Comparison of ENCODE assay signal across 9 cellular contexts in genomic region chr18:32271649-32272324, GRCh38.
DNase-seq lines count a peak whose midpoint lies in the region; ATAC-seq and TF ChIP-seq lines count a peak whose summit lies in the region.
"Had no signal": no experiment of that assay in that cellular context is flagged by ENCODE, and none has a peak within 500 bp of the region (broad histone marks: within the 10 kb centered on the region; RNA-seq: fewer than 3 reads in every experiment).

No MANE protein-coding gene starts in this region.

- CTCF ChIA-PET in Calu3 (lab: Charles Lee) = interaction anchor here (0.6 to 3.1 kb wide), 13 partner anchors 15 to 281 kb away, joined by 3 to 43 read pairs (median 4); partner anchors contain the start of gene GAREM1

- H3K23ac ChIP-seq in neuronal stem cell (ENCODE audit: low read depth, low read length, poor library complexity) = no peak overlapping the region

- no peak overlapping the region for H3K4me2 ChIP-seq in neuronal stem cell (ENCODE audit: insufficient read depth, low read length, poor library complexity, severe bottlenecking)

- H3K4me1 Mint-ChIP-seq in Calu3 (ENCODE audit: low read depth, unreplicated experiment) = peaks cover 17% of the 10 kb centered on the region
- H3K4me1 Mint-ChIP-seq: T-cell had no signal

- H3K18ac ChIP-seq in neuronal stem cell (ENCODE audit: low read length) = no peak overlapping the region

- no peak overlapping the region for H3K4ac ChIP-seq in neuronal stem cell (ENCODE audit: low read length)

- H2BK15ac ChIP-seq in neuronal stem cell (ENCODE audit: low read length) = no peak overlapping the region

- H3K14ac ChIP-seq in neuronal stem cell (ENCODE audit: low read length) = no peak overlapping the region

- no peak overlapping the region for H2BK5ac ChIP-seq in neuronal stem cell (ENCODE audit: low read length)

- 43% methylated on average over 6 of the region's 6 CpGs for WGBS in right lobe of liver (ENCODE audit: insufficient coverage, low coverage, low lambda C conversion rate, missing lambda C conversion rate)
- WGBS in neuronal stem cell (ENCODE audit: extremely low coverage in 2 of 2, insufficient read length in 2 of 2, insufficient replicate concordance in 1 of 2), 2 donors = no CpG with 5 or more reads among the region's 6 CpGs

- H3K9me3 ChIP-seq in right lobe of liver (no peaks in the 10 kb centered on the region), neuronal stem cell (replicated peaks in 1 of 2; ENCODE audit: control insufficient read depth in 2 of 2, insufficient read depth in 1 of 2, low read depth in 1 of 2, low read length in 2 of 2) (no peaks in the 10 kb centered on the region)

- H4K91ac ChIP-seq in neuronal stem cell (ENCODE audit: low read depth, low read length, poor library complexity) = no peak overlapping the region

- H3K4me3 ChIP-seq in right lobe of liver (no peak overlapping the region), neuronal stem cell (ENCODE audit: low read length in 2 of 2) (no peak overlapping the region)

- DNase-seq in Calu3 (peak; percentile 61), NCI-H82 (lab: John Stamatoyannopoulos, UW) (peak; percentile 58), cerebellum (ENCODE audit: low spot score) (peak; percentile 74), right lobe of liver (peak in 1 of 3 donors; percentile 52), neuronal stem cell (ENCODE audit: low spot score) (no peak), mucosa of gallbladder (ENCODE audit: low spot score) (no peak)

- no peaks in the 10 kb centered on the region for H3K9me3 Mint-ChIP-seq in Calu3 (ENCODE audit: low read depth, unreplicated experiment)
- H3K9me3 Mint-ChIP-seq: T-cell had no signal

- peaks cover 0 to 29% (median 4%) of the 10 kb centered on the region in 4 donors for H3K36me3 ChIP-seq in right lobe of liver
- H3K36me3 ChIP-seq in neuronal stem cell (replicated peaks in 1 of 2; ENCODE audit: control insufficient read depth in 2 of 2, insufficient read depth in 2 of 2, low read length in 2 of 2) = peaks cover 2 to 6% of the 10 kb centered on the region in 2 donors

- TF ChIP-seq CTCF in Calu3 (IDR thresholded peaks at IDR 0.05; ENCODE audit: unreplicated experiment) = peak; percentile 65
- peak; percentile 60 to 82 (median 66) for TF ChIP-seq CTCF in right lobe of liver (IDR thresholded peaks at IDR 0.05)

- H3K27me3 ChIP-seq in right lobe of liver = no peaks in the 10 kb centered on the region
- H3K27me3 ChIP-seq in neuronal stem cell (ENCODE audit: control insufficient read depth in 3 of 3, insufficient read depth in 3 of 3, low read depth in 1 of 3, low read length in 3 of 3) = no peaks in the 10 kb centered on the region

- no peaks in the 10 kb centered on the region for H3K27me3 Mint-ChIP-seq in Calu3 (ENCODE audit: unreplicated experiment)

- no peak overlapping the region for H4K8ac ChIP-seq in neuronal stem cell (ENCODE audit: low read depth, low read length)

- no peak overlapping the region for H3K27ac Mint-ChIP-seq in Calu3 (ENCODE audit: unreplicated experiment)
- H3K27ac Mint-ChIP-seq: T-cell had no signal

- H3K27ac ChIP-seq in right lobe of liver (no peak overlapping the region), neuronal stem cell (replicated peaks; ENCODE audit: low read length) (no peak overlapping the region)

- H3K79me1 ChIP-seq in neuronal stem cell (ENCODE audit: low read depth, low read length) = no peaks in the 10 kb centered on the region

- H2AK5ac ChIP-seq in neuronal stem cell (ENCODE audit: low read depth, low read length) = no peak overlapping the region

- H3K36me3 Mint-ChIP-seq in Calu3 (ENCODE audit: insufficient read depth, unreplicated experiment) = peaks cover 5% of the 10 kb centered on the region
- H3K36me3 Mint-ChIP-seq: T-cell had no signal

- no TSS peak for BruUV-seq in Calu3 (replicated peaks; lab: Mats Ljungman, UMichigan)

- H2BK12ac ChIP-seq in neuronal stem cell (ENCODE audit: low read length) = no peak overlapping the region

- intact Hi-C loops in Calu3 (cut with micrococcal nuclease; ENCODE audit: unreplicated experiment) = loop anchor here (1.0 to 5.0 kb wide), 3 partner anchors 111 to 278 kb away; no protein-coding TSS in a partner anchor
- intact Hi-C loops in right lobe of liver (cut with DNase I) = loop anchor here (5.0 to 10.0 kb wide), 4 partner anchors 117 to 281 kb away; partner anchors contain the start of gene GAREM1 (in 1 of the 2)

- H3K4me1 ChIP-seq in right lobe of liver (no peaks in the 10 kb centered on the region), neuronal stem cell (ENCODE audit: control insufficient read depth in 2 of 2, insufficient read depth in 1 of 2, low read depth in 1 of 2, low read length in 2 of 2) (peaks cover 0 to 2% of the 10 kb centered on the region in 2 donors)

- H2BK120ac ChIP-seq in neuronal stem cell (ENCODE audit: low read depth, low read length) = no peak overlapping the region

- H3K9ac ChIP-seq in neuronal stem cell (ENCODE audit: low read depth, low read length, poor library complexity) = no peak overlapping the region

- peak; percentile 88 for ATAC-seq in GM18867 (IDR thresholded peaks at IDR 0.05; ENCODE audit: unreplicated experiment)
- peak; percentile 85 for ATAC-seq in HG03175 (IDR thresholded peaks at IDR 0.05; ENCODE audit: unreplicated experiment)
- peak; percentile 90 to 95 (median 92) for ATAC-seq in right lobe of liver

- no peak for TF ChIP-seq POLR2A in right lobe of liver (IDR thresholded peaks at IDR 0.05)

- H3K4me3 Mint-ChIP-seq in Calu3 (ENCODE audit: low read depth, unreplicated experiment) = no peak overlapping the region
- H3K4me3 Mint-ChIP-seq: T-cell had no signal

- H2AFZ ChIP-seq in neuronal stem cell (ENCODE audit: low read length) = no peak overlapping the region

Comparison
In these comparisons a context has a peak if more than half of its experiments do, and no peak if none do; other contexts are left out.
1. DNase-seq: peak in Calu3 (single experiment), NCI-H82 (single experiment) and cerebellum (single experiment); none in neuronal stem cell (single experiment) and mucosa of gallbladder (single experiment).
2. Peak in every context shown above with its lines, with median percentiles within 50 percentile points of each other: ATAC-seq.